Comparison of ENCODE assay signal across 1 cellular context in genomic region chr5:139765409-139766217, GRCh38.
TF ChIP-seq lines count a peak whose summit lies in the region.

No MANE protein-coding gene starts in this region.

TF ChIP-seq in H1, 55 proteins besides CTCF, POLR2A, EP300 and RAD21 (continued from another document):
- TF ChIP-seq CHD7 (IDR thresholded peaks at IDR 0.05; ENCODE audit: insufficient replicate concordance, low read length): no peak
- peak; percentile 84; the same call in 1 of the 2 replicates for TF ChIP-seq RBBP5 (IDR thresholded peaks at IDR 0.05; ENCODE audit: borderline replicate concordance, low read depth, low read length)
- peak; percentile 90 for TF ChIP-seq ASH2L (IDR thresholded peaks at IDR 0.05; ENCODE audit: low read length)
- peak; percentile 49; the same call in 1 of the 2 replicates for TF ChIP-seq JUND (IDR thresholded peaks at IDR 0.05; ENCODE audit: low read length)
- TF ChIP-seq KDM4A (IDR thresholded peaks at IDR 0.05; ENCODE audit: low read depth, low read length, severe bottlenecking): peak; percentile 97
